In the genomic region with DNA sequence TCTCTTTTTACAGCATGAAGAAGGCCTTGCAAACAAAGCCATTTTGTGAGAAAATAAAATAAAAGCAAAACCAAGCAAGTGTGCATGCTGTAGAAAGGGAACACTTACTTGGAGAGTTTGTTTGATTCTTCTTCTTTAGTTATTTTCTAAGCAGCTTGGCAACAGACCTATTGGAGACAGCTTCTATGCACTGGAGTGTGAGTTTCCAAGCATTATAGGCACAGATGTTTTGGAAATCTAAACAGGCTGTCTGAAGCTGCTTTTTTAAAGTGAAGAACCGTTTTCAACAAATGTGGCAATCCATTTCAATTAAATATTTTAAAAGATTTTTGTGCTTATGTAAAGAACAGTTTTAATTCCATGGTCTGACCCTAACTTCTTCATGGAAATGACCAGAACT, we compare ENCODE assay signal across 20 cellular contexts.
DNase-seq lines count a peak whose midpoint lies in the region; ATAC-seq and TF ChIP-seq lines count a peak whose summit lies in the region.
"Had no signal": no experiment of that assay in that cellular context is flagged by ENCODE, and none has a peak within 500 bp of the region (broad histone marks: within the 10 kb centered on the region; RNA-seq: fewer than 3 reads in every experiment).

No MANE protein-coding gene starts in this region.

- no peaks in the 10 kb centered on the region for H3K4me1 ChIP-seq in colonic mucosa
- H3K4me1 ChIP-seq in MM.1S (ENCODE audit: low read length) = no peaks in the 10 kb centered on the region
- H3K4me1 ChIP-seq: BLaER1 treated with 17β-estradiol and CSF1 and Interleukin-3, amounts not matched to agents 10 nM and 100 nM; Caco-2 had no signal

- peaks cover 86% of the 10 kb centered on the region for H3K36me3 Mint-ChIP-seq in HFFc6 (ENCODE audit: low read depth)
- H3K36me3 Mint-ChIP-seq: CD8-positive, alpha-beta T cell had no signal

- no peak overlapping the region for H3K4me2 ChIP-seq in MM.1S (ENCODE audit: low read depth, low read length)
- H3K4me2 ChIP-seq: BLaER1 treated with 17β-estradiol and CSF1 and Interleukin-3, amounts not matched to agents 10 nM and 100 nM had no signal

- H3K27ac Mint-ChIP-seq in HFFc6 = peak overlapping the region; percentile 33; the same call in 1 of the 2 replicates
- H3K27ac Mint-ChIP-seq: B cell; CD4-positive, alpha-beta T cell; CD8-positive, alpha-beta T cell had no signal

- no peaks in the 10 kb centered on the region for H3F3A ChIP-seq in MM.1S (ENCODE audit: insufficient read depth, low read length)

- no peak overlapping the region for H3K4me3 ChIP-seq in AG10803 (ENCODE audit: low read length)
- no peak overlapping the region for H3K4me3 ChIP-seq in colonic mucosa
- H3K4me3 ChIP-seq in MM.1S (ENCODE audit: low read length) = no peak overlapping the region
- H3K4me3 ChIP-seq: BLaER1 treated with 17β-estradiol and CSF1 and Interleukin-3, amounts not matched to agents 10 nM and 100 nM had no signal

- H3K9ac ChIP-seq in colonic mucosa (ENCODE audit: low read depth in 2 of 2, low read length in 2 of 2) = no peak overlapping the region
- no peak overlapping the region for H3K9ac ChIP-seq in MM.1S (ENCODE audit: low read length)
- H3K9ac ChIP-seq: BLaER1 treated with 17β-estradiol and CSF1 and Interleukin-3, amounts not matched to agents 10 nM and 100 nM had no signal

- peaks cover 37% of the 10 kb centered on the region for H3K9me3 Mint-ChIP-seq in HFFc6

- no peaks in the 10 kb centered on the region for H3K9me2 ChIP-seq in MM.1S (replicated peaks; ENCODE audit: insufficient read depth, low read length)

- H3K27ac ChIP-seq in colonic mucosa (peak overlapping the region; percentile 18), MM.1S (ENCODE audit: low read length) (no peak overlapping the region)
- H3K27ac ChIP-seq: BLaER1 treated with 17β-estradiol and CSF1 and Interleukin-3, amounts not matched to agents 10 nM and 100 nM; C4-2B had no signal

- H3K4me1 Mint-ChIP-seq in HFFc6 (ENCODE audit: low read depth) = peaks cover 70% of the 10 kb centered on the region
- H3K4me1 Mint-ChIP-seq: B cell had no signal

- H3K36me3 ChIP-seq in colonic mucosa (no peaks in the 10 kb centered on the region), MM.1S (replicated peaks; ENCODE audit: insufficient read depth, low read length) (no peaks in the 10 kb centered on the region)
- H3K36me3 ChIP-seq: BLaER1 treated with 17β-estradiol and CSF1 and Interleukin-3, amounts not matched to agents 10 nM and 100 nM had no signal

- ATAC-seq in HG02763 (IDR thresholded peaks at IDR 0.05; ENCODE audit: unreplicated experiment) (no peak), HG02852 (IDR thresholded peaks at IDR 0.05; ENCODE audit: unreplicated experiment) (no peak)
- ATAC-seq: CD8-positive, alpha-beta T cell had no signal

- H3K9me3 ChIP-seq in colonic mucosa (no peaks in the 10 kb centered on the region), MM.1S (replicated peaks; ENCODE audit: insufficient read depth, low read length) (no peaks in the 10 kb centered on the region)

- intact Hi-C loops in colonic mucosa (cut with DNase I) = no loop called here

- H4K20me1 ChIP-seq in MM.1S (ENCODE audit: insufficient read depth, low read length) = no peaks in the 10 kb centered on the region
- H4K20me1 ChIP-seq: BLaER1 treated with 17β-estradiol and CSF1 and Interleukin-3, amounts not matched to agents 10 nM and 100 nM had no signal

- DNase-seq in AG10803 (ENCODE audit: low read depth) (peak; percentile 45), HFFc6 (no peak), colonic mucosa (no peak), fibroblast of gingiva (ENCODE audit: low read depth) (peak; percentile 31), MM.1S (no peak), NCI-H1930 (lab: John Stamatoyannopoulos, UW) (no peak)
- DNase-seq: 8988T; ACHN; AML-193; Caco-2; Calu3; CD4-positive, alpha-beta T cell; CD8-positive, alpha-beta T cell; DMS79 treated with DMSO at 0.1 percent for 48 hours; GF-D8 had no signal

- TF ChIP-seq CTCF in AG10803 (conservative IDR thresholded peaks at IDR 0.05; ENCODE audit: low read length) = no peak
- TF ChIP-seq CTCF in HFFc6 (IDR thresholded peaks at IDR 0.05) = no peak
- no peak for TF ChIP-seq CTCF in colonic mucosa (IDR thresholded peaks at IDR 0.05)
- no peak for TF ChIP-seq CTCF in MM.1S (IDR thresholded peaks at IDR 0.05; ENCODE audit: low read length)

- no peak overlapping the region for H3K4me3 Mint-ChIP-seq in HFFc6
- H3K4me3 Mint-ChIP-seq: B cell; CD4-positive, alpha-beta T cell; CD8-positive, alpha-beta T cell had no signal

- no peaks in the 10 kb centered on the region for H3K79me2 ChIP-seq in MM.1S (ENCODE audit: low read length)

- no peak overlapping the region for H2AFZ ChIP-seq in MM.1S (ENCODE audit: low read length)

- H3K27me3 ChIP-seq in colonic mucosa (no peaks in the 10 kb centered on the region), MM.1S (replicated peaks; ENCODE audit: insufficient read depth, low read length) (no peaks in the 10 kb centered on the region)
- H3K27me3 ChIP-seq: BLaER1 treated with 17β-estradiol and CSF1 and Interleukin-3, amounts not matched to agents 10 nM and 100 nM had no signal

- no peaks in the 10 kb centered on the region for H3K27me3 Mint-ChIP-seq in HFFc6 (ENCODE audit: insufficient read depth)

Comparison
In these comparisons a context has a peak if more than half of its experiments do, and no peak if none do; other contexts are left out.
1. DNase-seq: peak in AG10803 (single experiment) and fibroblast of gingiva (single experiment); none in HFFc6 (single experiment), colonic mucosa (single experiment), MM.1S (single experiment) and NCI-H1930 (0 of 2).